Comparison of ENCODE assay signal across 9 cellular contexts in the genomic region with DNA sequence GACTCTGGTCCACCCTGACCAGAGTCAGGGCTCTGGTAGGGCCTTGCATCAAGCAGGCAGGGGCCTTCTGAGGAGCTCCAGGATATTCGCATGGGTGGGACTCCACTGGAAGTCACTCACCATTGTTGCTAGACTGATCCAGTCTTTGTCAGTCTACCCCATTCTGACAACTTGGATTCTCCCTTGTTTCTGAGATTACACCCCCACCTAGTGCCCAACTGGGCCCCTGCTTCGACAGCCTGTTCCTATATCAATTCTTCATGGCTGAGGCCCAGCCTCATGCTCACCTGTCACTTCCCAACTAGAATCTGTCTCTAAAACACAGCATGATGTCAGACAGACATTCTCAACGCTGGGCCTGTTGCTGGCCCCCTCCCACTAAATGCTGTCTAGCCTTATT. TPM values are rescaled to one million over a fixed set of nuclear protein-coding genes. Genes with fewer than 3 reads are reported as not detected.
DNase-seq lines count a peak whose midpoint lies in the region; ATAC-seq and TF ChIP-seq lines count a peak whose summit lies in the region.
"Had no signal": no experiment of that assay in that cellular context is flagged by ENCODE, and none has a peak within 500 bp of the region (broad histone marks: within the 10 kb centered on the region; RNA-seq: fewer than 3 reads in every experiment).

No MANE protein-coding gene starts in this region.

- no peaks in the 10 kb centered on the region for H3K9me3 ChIP-seq in effector memory CD4-positive, alpha-beta T cell (ENCODE audit: control insufficient read depth, low read length)

- H3K4me2 ChIP-seq in KMS-11 = no peak overlapping the region

- no peaks in the 10 kb centered on the region for H3K9me3 Mint-ChIP-seq in activated T-cell treated with anti-CD3 and anti-CD28 coated beads, Interleukin-2, amount 50 U/mL, for 24 hours
- no peaks in the 10 kb centered on the region for H3K9me3 Mint-ChIP-seq in activated T-cell treated with anti-CD3 and anti-CD28 coated beads, Interleukin-2, amount 50 U/mL, for 4 hours

- H3K27me3 Mint-ChIP-seq in activated T-cell treated with anti-CD3 and anti-CD28 coated beads, Interleukin-2, amount 50 U/mL, for 24 hours = peaks cover 55% of the 10 kb centered on the region
- H3K27me3 Mint-ChIP-seq in activated T-cell treated with anti-CD3 and anti-CD28 coated beads, Interleukin-2, amount 50 U/mL, for 4 hours (ENCODE audit: low read depth) = peaks cover 48% of the 10 kb centered on the region

- in situ Hi-C loops in brain microvascular endothelial cell (cut with HindIII; ENCODE audit: low pct_ligation_motif_present, low sequenced_read_pairs) = no loop called here

- no peaks in the 10 kb centered on the region for H3K36me3 Mint-ChIP-seq in activated T-cell treated with anti-CD3 and anti-CD28 coated beads, Interleukin-2, amount 50 U/mL, for 24 hours (ENCODE audit: low read depth)
- no peaks in the 10 kb centered on the region for H3K36me3 Mint-ChIP-seq in activated T-cell treated with anti-CD3 and anti-CD28 coated beads, Interleukin-2, amount 50 U/mL, for 4 hours (ENCODE audit: insufficient read depth)

- no peaks in the 10 kb centered on the region for H4K20me1 ChIP-seq in KMS-11 (ENCODE audit: insufficient read depth)

- TF ChIP-seq CTCF in KMS-11 (conservative IDR thresholded peaks at IDR 0.05; ENCODE audit: low read depth, low read length) (0 out of 2 replicates have a peak, but pooled peaks have one; percentile 23), brain microvascular endothelial cell (IDR thresholded peaks at IDR 0.05; ENCODE audit: low read depth, low read length, missing control alignments) (peak; percentile 70), retinal pigment epithelial cell (conservative IDR thresholded peaks at IDR 0.05; ENCODE audit: low read depth, low read length) (peak; percentile 67)

- no peak overlapping the region for H3K9ac ChIP-seq in KMS-11

- DNase-seq in activated T-cell treated with anti-CD3 and anti-CD28 coated beads, Interleukin-2, amount 50 U/mL, for 24 hours = peak; percentile 35
- DNase-seq in activated T-cell treated with anti-CD3 and anti-CD28 coated beads, Interleukin-2, amount 50 U/mL, for 4 hours = no peak
- DNase-seq in brain microvascular endothelial cell (peak; percentile 12), retinal pigment epithelial cell (ENCODE audit: low read depth) (no peak), SKM-1 (lab: John Stamatoyannopoulos, UW; ENCODE audit: unreplicated experiment) (no peak), GM03348 (ENCODE audit: low spot score) (no peak)
- no peak for DNase-seq in effector memory CD4-positive, alpha-beta T cell
- DNase-seq: NCI-H2171 had no signal

- no peak for ATAC-seq in activated T-cell treated with anti-CD3 and anti-CD28 coated beads, Interleukin-2, amount 50 U/mL, for 4 hours

- no peaks in the 10 kb centered on the region for H3K79me2 ChIP-seq in KMS-11 (ENCODE audit: insufficient read depth, low read depth)

- H3K27ac Mint-ChIP-seq in activated T-cell treated with anti-CD3 and anti-CD28 coated beads, Interleukin-2, amount 50 U/mL, for 24 hours = no peak overlapping the region

- no peak overlapping the region for H2AFZ ChIP-seq in KMS-11 (ENCODE audit: low read depth)

- H3K4me3 ChIP-seq in KMS-11 (IDR thresholded peaks at IDR 0.05; ENCODE audit: insufficient read depth, low read depth, low read length) (no peak overlapping the region), brain microvascular endothelial cell (ENCODE audit: low read depth, low read length) (no peak overlapping the region), retinal pigment epithelial cell (ENCODE audit: low read length) (no peak overlapping the region)
- H3K4me3 ChIP-seq in effector memory CD4-positive, alpha-beta T cell (ENCODE audit: insufficient read depth, low read depth, low read length, poor library complexity, severe bottlenecking) = no peak overlapping the region

- H3K4me1 Mint-ChIP-seq in activated T-cell treated with anti-CD3 and anti-CD28 coated beads, Interleukin-2, amount 50 U/mL, for 24 hours (ENCODE audit: low read depth) = peaks cover 14% of the 10 kb centered on the region
- H3K4me1 Mint-ChIP-seq in activated T-cell treated with anti-CD3 and anti-CD28 coated beads, Interleukin-2, amount 50 U/mL, for 4 hours (ENCODE audit: low read depth) = peaks cover 11% of the 10 kb centered on the region

- no peak overlapping the region for H3K4me3 Mint-ChIP-seq in activated T-cell treated with anti-CD3 and anti-CD28 coated beads, Interleukin-2, amount 50 U/mL, for 24 hours
- no peak overlapping the region for H3K4me3 Mint-ChIP-seq in activated T-cell treated with anti-CD3 and anti-CD28 coated beads, Interleukin-2, amount 50 U/mL, for 4 hours

- H3K27me3 ChIP-seq in KMS-11 (ENCODE audit: insufficient read depth, low read depth) (no peaks in the 10 kb centered on the region), brain microvascular endothelial cell (replicated peaks) (peaks cover 19% of the 10 kb centered on the region)
- H3K27me3 ChIP-seq in effector memory CD4-positive, alpha-beta T cell (replicated peaks; ENCODE audit: control insufficient read depth, insufficient read depth, low read length, poor library complexity, severe bottlenecking) = peaks cover 19% of the 10 kb centered on the region

- H3K36me3 ChIP-seq in KMS-11 (ENCODE audit: insufficient read depth) = no peaks in the 10 kb centered on the region
- no peaks in the 10 kb centered on the region for H3K36me3 ChIP-seq in brain microvascular endothelial cell (replicated peaks)
- H3K36me3 ChIP-seq in effector memory CD4-positive, alpha-beta T cell (ENCODE audit: control insufficient read depth, insufficient read depth, low read length) = no peaks in the 10 kb centered on the region

- H3K4me1 ChIP-seq in KMS-11 (ENCODE audit: low read depth, poor library complexity, severe bottlenecking) = no peaks in the 10 kb centered on the region
- peaks cover 15% of the 10 kb centered on the region for H3K4me1 ChIP-seq in effector memory CD4-positive, alpha-beta T cell (ENCODE audit: control insufficient read depth, insufficient read depth, low read length, poor library complexity, severe bottlenecking)

- H3K27ac ChIP-seq in KMS-11 (no peak overlapping the region), brain microvascular endothelial cell (no peak overlapping the region)
- H3K27ac ChIP-seq in effector memory CD4-positive, alpha-beta T cell (ENCODE audit: insufficient read depth, low read length, poor library complexity, severe bottlenecking) = no peak overlapping the region

RNA-seq across cellular contexts. Expression of a gene that starts 5.2 kb away (rescaled TPM):
- not detected for total RNA-seq in activated T-cell treated with anti-CD3 and anti-CD28 coated beads, Interleukin-2, amount 50 U/mL, for 4 hours

Comparison
In these comparisons a context has a peak if more than half of its experiments do, and no peak if none do; other contexts are left out.
1. DNase-seq: peak in activated T-cell treated with anti-CD3 and anti-CD28 coated beads, Interleukin-2, amount 50 U/mL, for 24 hours (single experiment) and brain microvascular endothelial cell (single experiment); none in activated T-cell treated with anti-CD3 and anti-CD28 coated beads, Interleukin-2, amount 50 U/mL, for 4 hours (single experiment), retinal pigment epithelial cell (single experiment), SKM-1 (single experiment), GM03348 (single experiment) and effector memory CD4-positive, alpha-beta T cell (0 of 3).
2. Peak in every context shown above with its lines, with median percentiles within 50 percentile points of each other: CTCF ChIP-seq.